In genomic region chr2:160363961-160364733, GRCh38 we compare ENCODE assay signal across 17 cellular contexts.
DNase-seq lines count a peak whose midpoint lies in the region; ATAC-seq and TF ChIP-seq lines count a peak whose summit lies in the region.
"Had no signal": no experiment of that assay in that cellular context is flagged by ENCODE, and none has a peak within 500 bp of the region (broad histone marks: within the 10 kb centered on the region; RNA-seq: fewer than 3 reads in every experiment).

No MANE protein-coding gene starts in this region.

- DNase-seq in NCI-H2029 treated with DMSO at 0.1 percent for 48 hours (lab: John Stamatoyannopoulos, UW) (peak; percentile 19), NCI-H2029 (lab: John Stamatoyannopoulos, UW) (no peak), adipocyte (ENCODE audit: low read depth) (no peak), left lobe of liver (ENCODE audit: low spot score) (no peak), sigmoid colon (no peak), 8988T (no peak)
- no peak for DNase-seq in activated CD4-positive, alpha-beta T cell treated with anti-CD3 and anti-CD28 coated beads for 4 hours
- DNase-seq: activated CD4-positive, CD25-positive, alpha-beta regulatory T cell treated with anti-CD3 and anti-CD28 coated beads, Interleukin-2, amount 50 U/mL, for 72 hours; activated T-cell treated with anti-CD3 and anti-CD28 coated beads, Interleukin-2, amount 50 U/mL, for 4 hours; Calu3; GOT3; Karpas-422; NCI-H1694 treated with DMSO at 0.1 percent for 48 hours; NCI-H524 treated with DMSO at 0.1 percent for 48 hours; stomach had no signal

- H3K9ac ChIP-seq in adipocyte (ENCODE audit: low read length) = no peak overlapping the region

- H3K9me3 ChIP-seq in adipocyte (ENCODE audit: control insufficient read depth, low read length) = no peaks in the 10 kb centered on the region
- no peaks in the 10 kb centered on the region for H3K9me3 ChIP-seq in sigmoid colon
- H3K9me3 ChIP-seq: stomach had no signal

- no peak for TF ChIP-seq CTCF in sigmoid colon (IDR thresholded peaks at IDR 0.05)

- peaks cover 75% of the 10 kb centered on the region for H3K4me1 ChIP-seq in adipocyte (ENCODE audit: control insufficient read depth, insufficient read depth, low read length)
- H3K4me1 ChIP-seq in sigmoid colon = peaks cover 0 to 80% (median 73%) of the 10 kb centered on the region in 4 donors

- peak; percentile 19 for ATAC-seq in left lobe of liver
- no peak for ATAC-seq in HG03095 (IDR thresholded peaks at IDR 0.05; ENCODE audit: unreplicated experiment)
- ATAC-seq: activated T-cell treated with anti-CD3 and anti-CD28 coated beads, Interleukin-2, amount 50 U/mL, for 4 hours had no signal

- TF ChIP-seq EP300 in sigmoid colon (IDR thresholded peaks at IDR 0.05) = no peak

- H3K4me3 ChIP-seq in adipocyte (ENCODE audit: low read length) (peak overlapping the region; percentile 0), sigmoid colon (no peak overlapping the region)
- H3K4me3 ChIP-seq: stomach had no signal

- intact Hi-C loops in sigmoid colon (cut with DNase I) = no loop called here

- H3K27me3 ChIP-seq in adipocyte (replicated peaks; ENCODE audit: control insufficient read depth, insufficient read depth, low read length) = no peaks in the 10 kb centered on the region
- no peaks in the 10 kb centered on the region for H3K27me3 ChIP-seq in sigmoid colon
- H3K27me3 ChIP-seq: stomach had no signal

- H3K27ac ChIP-seq in sigmoid colon = peak overlapping the region in 3 of 4 donors; percentile 6 to 22 (median 17)
- H3K27ac ChIP-seq: 22Rv1 had no signal

- H3K36me3 ChIP-seq in adipocyte (ENCODE audit: control insufficient read depth, insufficient read depth, low read length, severe bottlenecking) = peaks cover 27% of the 10 kb centered on the region
- peaks cover 0 to 12% (median 0%) of the 10 kb centered on the region in 4 donors for H3K36me3 ChIP-seq in sigmoid colon

- 42 to 73% methylated on average over 5 of the region's 5 CpGs for WGBS in sigmoid colon, 2 donors

- TF ChIP-seq POLR2A in sigmoid colon (IDR thresholded peaks at IDR 0.05) = no peak
